In genomic region chr12:4423528-4424195, GRCh38 we compare ENCODE assay signal across 29 cellular contexts. TPM values are rescaled to one million over a fixed set of nuclear protein-coding genes. Genes with fewer than 3 reads are reported as not detected.
"Had no signal": no experiment of that assay in that cellular context is flagged by ENCODE, and none has a peak within 500 bp of the region (broad histone marks: within the 10 kb centered on the region; RNA-seq: fewer than 3 reads in every experiment).

No MANE protein-coding gene starts in this region.

- H3K4me2 ChIP-seq: KMS-11 had no signal

- H3K9ac ChIP-seq: KMS-11 had no signal

- H3K27ac ChIP-seq: brain microvascular endothelial cell, cardiac muscle cell, KMS-11, Peyer's patch, RWPE1, SJSA1 had no signal

- H3K9me3 Mint-ChIP-seq: activated CD4-positive, alpha-beta T cell treated with anti-CD3 and anti-CD28 coated beads, Interleukin-2, amount 10 ng/mL, durations not matched to agents 24 days and 14 days; activated T-cell treated with anti-CD3 and anti-CD28 coated beads, Interleukin-2, amount 50 U/mL, for 24 hours; T-helper 1 cell treated with Interleukin-12 subunit alpha and Interleukin-12 subunit beta and Interleukin-4 antibody, amounts not matched to agents 30 μg/mL and 1 μg/mL, for 36 hours; WTC11 had no signal

- H3K4me1 ChIP-seq: Peyer's patch, SJSA1 had no signal

- H3K36me3 ChIP-seq: brain microvascular endothelial cell, cardiac muscle cell, Peyer's patch, SJSA1 had no signal

- H3K4me3 Mint-ChIP-seq: activated CD4-positive, alpha-beta T cell treated with anti-CD3 and anti-CD28 coated beads, Interleukin-2, amount 10 ng/mL, durations not matched to agents 24 days and 14 days; activated CD8-positive, alpha-beta memory T cell treated with anti-CD3 and anti-CD28 coated beads, Interleukin-2, amount 10 ng/mL, durations not matched to agents 7 days and 5 days; activated naive CD8-positive, alpha-beta T cell; activated T-cell treated with anti-CD3 and anti-CD28 coated beads, Interleukin-2, amount 50 U/mL, for 24 hours; T-helper 1 cell treated with Interleukin-12 subunit alpha and Interleukin-12 subunit beta and Interleukin-4 antibody, amounts not matched to agents 30 μg/mL and 1 μg/mL, for 36 hours; WTC11 had no signal

- H3K27me3 Mint-ChIP-seq: activated CD4-positive, alpha-beta T cell treated with anti-CD3 and anti-CD28 coated beads, Interleukin-2, amount 10 ng/mL, durations not matched to agents 24 days and 14 days; activated T-cell treated with anti-CD3 and anti-CD28 coated beads, Interleukin-2, amount 50 U/mL, for 24 hours had no signal

- H3K27ac Mint-ChIP-seq: activated CD4-positive, alpha-beta T cell treated with anti-CD3 and anti-CD28 coated beads, Interleukin-2, amount 10 ng/mL, durations not matched to agents 24 days and 14 days; activated CD8-positive, alpha-beta memory T cell treated with anti-CD3 and anti-CD28 coated beads, Interleukin-2, amount 10 ng/mL, durations not matched to agents 7 days and 5 days; activated naive CD8-positive, alpha-beta T cell; activated T-cell treated with anti-CD3 and anti-CD28 coated beads, Interleukin-2, amount 50 U/mL, for 24 hours; T-helper 1 cell treated with Interleukin-12 subunit alpha and Interleukin-12 subunit beta and Interleukin-4 antibody, amounts not matched to agents 30 μg/mL and 1 μg/mL, for 36 hours; WTC11 had no signal

- H3K4me3 ChIP-seq: cardiac muscle cell, Peyer's patch, SJSA1 had no signal

- H3K36me3 Mint-ChIP-seq: activated CD8-positive, alpha-beta memory T cell treated with anti-CD3 and anti-CD28 coated beads, Interleukin-2, amount 10 ng/mL, durations not matched to agents 7 days and 5 days; activated naive CD8-positive, alpha-beta T cell; WTC11 had no signal

- H3K4me1 Mint-ChIP-seq: activated CD8-positive, alpha-beta memory T cell treated with anti-CD3 and anti-CD28 coated beads, Interleukin-2, amount 10 ng/mL, durations not matched to agents 7 days and 5 days had no signal

- DNase-seq: activated CD4-positive, alpha-beta T cell treated with anti-CD3 and anti-CD28 coated beads for 1 hour; activated CD4-positive, alpha-beta T cell treated with anti-CD3 and anti-CD28 coated beads, Interleukin-2, amount 10 ng/mL, durations not matched to agents 24 days and 14 days; activated CD4-positive, alpha-beta T cell treated with anti-CD3 and anti-CD28 coated beads, Interleukin-2, amount 50 U/mL, for 48 hours; activated CD8-positive, alpha-beta memory T cell treated with anti-CD3 and anti-CD28 coated beads, Interleukin-2, amount 10 ng/mL, durations not matched to agents 7 days and 5 days; activated effector memory CD4-positive, alpha-beta T cell treated with anti-CD3 and anti-CD28 coated beads, Interleukin-2, amount 50 U/mL, for 16 hours; activated naive CD4-positive, alpha-beta T cell treated with Interleukin-2 at 50 U/mL for 16 hours; activated T-cell treated with anti-CD3 and anti-CD28 coated beads, Interleukin-2, amount 50 U/mL, for 24 hours; brain microvascular endothelial cell; NCI-H1092; NCI-H1417; NCI-H1694; NCI-H2029; NCI-H2107; NCI-H2171 treated with DMSO at 0.1 percent for 48 hours; NCI-H226; NCI-H526 treated with DMSO at 0.1 percent for 48 hours; NCI-H82; NK-92 treated with Interleukin-12 subunit alpha and Interleukin-12 subunit beta, amount 100 ng/mL, for 24 hours; SHP77; T-helper 9 cell had no signal

- ATAC-seq: activated CD8-positive, alpha-beta memory T cell treated with anti-CD3 and anti-CD28 coated beads, Interleukin-2, amount 10 ng/mL, durations not matched to agents 7 days and 5 days; SK-N-SH treated with all-trans-retinoic acid at 6 μM for 48 hours; WTC11 had no signal

- H3K27me3 ChIP-seq: cardiac muscle cell, Peyer's patch had no signal

- H3K9me3 ChIP-seq: Peyer's patch, SJSA1 had no signal

RNA-seq across cellular contexts. Expression of gene FGF6, which starts 22.0 kb away (rescaled TPM):
- polyA plus RNA-seq: cardiac muscle cell had no signal
